7 cellular contexts compared by ENCODE assay signal in the genomic region with DNA sequence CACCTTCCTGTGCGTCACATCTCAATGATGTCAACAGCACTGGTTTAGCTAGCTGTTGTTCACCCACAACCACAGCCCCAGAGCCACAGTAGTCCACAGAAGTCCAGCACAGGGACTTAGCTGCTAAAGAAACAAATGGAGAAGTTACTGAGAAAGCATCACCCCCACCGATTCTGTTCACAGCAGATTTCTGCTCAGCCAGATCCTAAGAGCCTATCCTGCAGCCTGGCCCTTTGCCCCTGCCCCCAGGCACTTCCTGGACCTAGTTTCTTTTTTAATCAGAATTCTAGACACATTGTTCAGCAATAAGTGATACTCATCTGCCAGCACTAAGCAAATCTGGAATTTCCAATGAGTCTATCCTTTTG. TPM values are rescaled to one million over a fixed set of nuclear protein-coding genes. Genes with fewer than 3 reads are reported as not detected.
DNase-seq lines count a peak whose midpoint lies in the region; TF ChIP-seq lines count a peak whose summit lies in the region.

No MANE protein-coding gene starts in this region.

- intact Hi-C loops in testis (cut with DNase I; ENCODE audit: low total_unique reads), result loop anchor here (10.0 kb wide), 1 partner anchor 75 kb away; no protein-coding TSS in a partner anchor

- no peaks in the 10 kb centered on the region for H3K9me3 ChIP-seq in HUES6 (ENCODE audit: control insufficient read depth, insufficient read depth, low read depth, low read length)
- H3K9me3 ChIP-seq in testis, result no peaks in the 10 kb centered on the region

- H3K36me3 ChIP-seq in HUES6 (ENCODE audit: control insufficient read depth, insufficient read depth, low read length) (no peaks in the 10 kb centered on the region), testis (ENCODE audit: low read depth, missing control alignments) (no peaks in the 10 kb centered on the region)

- peak overlapping the region; percentile 21 for H3K9ac ChIP-seq in HUES6 (ENCODE audit: low read length)

- H3K4me3 ChIP-seq in HUES6 (ENCODE audit: low read depth, low read length) (no peak overlapping the region), testis (no peak overlapping the region)

- peaks cover 46% of the 10 kb centered on the region for H3K4me1 ChIP-seq in HUES6 (ENCODE audit: control insufficient read depth, insufficient read depth, low read length)
- H3K4me1 ChIP-seq in testis, result peaks cover 78% of the 10 kb centered on the region

- peak; percentile 26 for DNase-seq in activated CD4-positive, CD25-positive, alpha-beta regulatory T cell treated with anti-CD3 and anti-CD28 coated beads, Interleukin-2, amount 50 U/mL, for 16 hours (ENCODE audit: low read depth, low spot score)
- DNase-seq in dermis blood vessel endothelial cell (peak; percentile 74), myocyte (ENCODE audit: low read depth) (peak; percentile 84), testis (peak; percentile 81), occipital lobe (lab: John Stamatoyannopoulos, UW) (no peak)

- TF ChIP-seq POLR2A in GM19193 (IDR thresholded peaks at IDR 0.05; ENCODE audit: extremely low read depth, insufficient read depth, insufficient read length), result peak; percentile 38
- no peak for TF ChIP-seq POLR2A in testis (IDR thresholded peaks at IDR 0.05)

- 9 to 25% methylated on average over 2 of the region's 2 CpGs for WGBS in testis, 2 donors

- no peaks in the 10 kb centered on the region for H3K27me3 ChIP-seq in HUES6 (ENCODE audit: control insufficient read depth, insufficient read depth, low read length)
- no peaks in the 10 kb centered on the region for H3K27me3 ChIP-seq in testis

- no peak for TF ChIP-seq CTCF in testis (IDR thresholded peaks at IDR 0.05)

- no peak overlapping the region; the same call in 1 of the 2 replicates for H3K27ac ChIP-seq in HUES6 (ENCODE audit: low read depth, low read length)
- peak overlapping the region; percentile 98 to 99 for H3K27ac ChIP-seq in testis

RNA-seq across cellular contexts. Expression of a gene that starts 7.4 kb away (rescaled TPM):
- total RNA-seq in dermis blood vessel endothelial cell (14.1 and 35.7 TPM in 2 replicates), myocyte (36.5 and 39.4 TPM in 2 replicates), testis (100 to 1,000 TPM; 192 to 212 TPM), occipital lobe (1.2 TPM)
- 118 TPM for polyA plus RNA-seq in myocyte (2012)
- polyA plus RNA-seq in testis (ENCODE audit: insufficient read depth, low read depth, low replicate concordance), result 112 TPM
